17 cellular contexts compared by ENCODE assay signal in the genomic region with DNA sequence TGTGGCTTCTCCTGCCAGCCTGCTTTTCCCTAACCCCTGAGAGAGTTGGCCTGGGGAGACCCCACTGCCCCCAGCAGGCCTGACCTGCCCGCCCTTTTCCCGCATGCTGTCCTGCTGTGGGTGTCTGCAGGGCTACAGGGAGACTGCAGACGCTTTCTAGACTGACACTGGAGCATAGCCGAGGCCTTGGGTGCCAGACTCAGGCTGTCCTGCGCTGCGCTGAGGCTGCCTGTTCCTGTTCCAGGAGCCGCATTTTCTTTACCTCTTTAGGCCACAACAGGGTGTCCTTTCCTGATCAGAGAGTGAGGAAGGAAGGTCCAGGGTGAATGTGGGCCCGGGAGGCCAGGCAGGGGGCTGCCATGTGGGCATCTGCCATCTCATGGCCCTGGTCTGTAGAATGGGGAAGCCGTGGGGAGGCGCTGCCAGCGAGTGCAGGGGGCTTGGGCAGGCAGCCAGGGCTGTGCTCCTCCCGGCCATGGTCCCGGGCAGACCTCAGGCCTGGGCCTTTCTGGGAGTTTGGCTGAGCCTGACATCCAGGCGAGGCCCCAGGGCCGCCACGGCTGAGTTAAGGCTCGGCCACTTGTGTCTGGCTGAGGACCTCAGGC. TPM values are rescaled to one million over a fixed set of nuclear protein-coding genes. Genes with fewer than 3 reads are reported as not detected.
DNase-seq lines count a peak whose midpoint lies in the region; ATAC-seq, FAIRE-seq and TF ChIP-seq lines count a peak whose summit lies in the region.
"Had no signal": no experiment of that assay in that cellular context is flagged by ENCODE, and none has a peak within 500 bp of the region (broad histone marks: within the 10 kb centered on the region; RNA-seq: fewer than 3 reads in every experiment).

No MANE protein-coding gene starts in this region.

- TF ChIP-seq POLR2A in H1 (IDR thresholded peaks at IDR 0.05; ENCODE audit: control extremely low read depth in 1 of 2, low read depth in 2 of 2, low read length in 2 of 2): no peak

- peaks cover 0 to 6% (median 0%) of the 10 kb centered on the region in 4 experiments; a peak in 2 of 8 replicates for H3K36me3 ChIP-seq in H1 (ENCODE audit: control insufficient read depth in 2 of 4, insufficient read depth in 4 of 4, low read length in 3 of 4)
- peaks cover 0 to 10% (median 9%) of the 10 kb centered on the region in 5 donors for H3K36me3 ChIP-seq in subcutaneous abdominal adipose tissue (ENCODE audit: control insufficient read depth in 5 of 5, insufficient read depth in 5 of 5, low read length in 5 of 5)

- no peak overlapping the region for H2BK20ac ChIP-seq in H1 (ENCODE audit: low read length)

- no peak overlapping the region for H3K23ac ChIP-seq in H1 (ENCODE audit: insufficient read length)

- H3K9ac ChIP-seq in H1 (replicated peaks in 1 of 4; ENCODE audit: extremely low read depth in 1 of 4, low read depth in 3 of 4, low read length in 3 of 4) (no peak overlapping the region), subcutaneous abdominal adipose tissue (ENCODE audit: low read length in 5 of 5) (peak overlapping the region in 4 of 5 donors; percentile 31 to 72 (median 52))

- H2BK120ac ChIP-seq in H1 (replicated peaks; ENCODE audit: low read depth, low read length): no peak overlapping the region

- TF ChIP-seq EP300 in H1 (IDR thresholded peaks at IDR 0.05; ENCODE audit: borderline replicate concordance in 1 of 2, low read depth in 2 of 2, low read length in 2 of 2): no peak

- peak overlapping the region; percentile 55; the same call in 1 of the 2 replicates for H2BK15ac ChIP-seq in H1 (ENCODE audit: low read length)

- H2AFZ ChIP-seq in H1 (ENCODE audit: low read length): no peak overlapping the region

- no peak overlapping the region for H3K4me2 ChIP-seq in H1 (ENCODE audit: insufficient read depth in 1 of 2, low read depth in 2 of 2, low read length in 2 of 2)

- no peak overlapping the region for H3K4me3 ChIP-seq in H1 (ENCODE audit: extremely low read depth in 1 of 4, insufficient read depth in 2 of 4, low read depth in 3 of 4, low read length in 4 of 4)
- H3K4me3 ChIP-seq in subcutaneous abdominal adipose tissue (ENCODE audit: low read depth in 1 of 5, low read length in 5 of 5): no peak overlapping the region

- H3K9me3 Mint-ChIP-seq in IgD-negative memory B cell: no peaks in the 10 kb centered on the region
- H3K9me3 Mint-ChIP-seq: activated T-helper 17 cell treated with anti-CD3 and anti-CD28 coated beads, Interleukin-2, amount 50 U/mL, for 72 hours; CD8-positive, alpha-beta T cell; nephron progenitor cell had no signal

- 0 out of 2 replicates have a peak overlapping the region, but pooled peaks have one; percentile 66 for H2BK5ac ChIP-seq in H1 (ENCODE audit: low read depth, low read length)

- H3K4me1 ChIP-seq in H1 (replicated peaks in 1 of 4; ENCODE audit: control insufficient read depth in 3 of 4, insufficient read depth in 4 of 4, low read length in 3 of 4) (peaks cover 0 to 29% (median 11%) of the 10 kb centered on the region in 4 experiments; a peak in 6 of 7 replicates), subcutaneous abdominal adipose tissue (ENCODE audit: control insufficient read depth in 5 of 5, insufficient read depth in 5 of 5, low read length in 5 of 5) (peaks cover 4 to 59% (median 48%) of the 10 kb centered on the region in 5 donors)

- peak overlapping the region; percentile 22 for H4K8ac ChIP-seq in H1 (ENCODE audit: extremely low read depth, insufficient read depth, low read length)

- peaks cover 0 to 10% (median 2%) of the 10 kb centered on the region in 4 experiments; a peak in 4 of 7 replicates for H3K27me3 ChIP-seq in H1 (replicated peaks in 1 of 4; ENCODE audit: control insufficient read depth in 3 of 4, extremely low read depth in 1 of 4, insufficient read depth in 3 of 4, low read length in 3 of 4)
- no peaks in the 10 kb centered on the region for H3K27me3 ChIP-seq in subcutaneous abdominal adipose tissue (ENCODE audit: control insufficient read depth in 5 of 5, insufficient read depth in 4 of 5, low read length in 5 of 5)
- H3K27me3 ChIP-seq: brain microvascular endothelial cell had no signal

- H3K27ac ChIP-seq in H1 (ENCODE audit: low read depth, low read length): no peak overlapping the region
- H3K27ac ChIP-seq in subcutaneous abdominal adipose tissue (ENCODE audit: low read depth, low read length): peak overlapping the region; percentile 37
- H3K27ac ChIP-seq: brain microvascular endothelial cell, epithelial cell of prostate had no signal

- peak overlapping the region in 2 of 4 donors; percentile 86 to 97 for H3K4me3 Mint-ChIP-seq in IgD-negative memory B cell
- H3K4me3 Mint-ChIP-seq: activated T-helper 17 cell treated with anti-CD3 and anti-CD28 coated beads, Interleukin-2, amount 50 U/mL, for 72 hours; CD8-positive, alpha-beta T cell; nephron progenitor cell had no signal

- H4K5ac ChIP-seq in H1 (ENCODE audit: insufficient read length, low read depth, low read length): no peak overlapping the region

- peaks cover 3% of the 10 kb centered on the region for H3K23me2 ChIP-seq in H1 (ENCODE audit: low read depth, low read length)

- H3K14ac ChIP-seq in H1 (ENCODE audit: insufficient read length): no peak overlapping the region

- H3K18ac ChIP-seq in H1 (ENCODE audit: extremely low read depth, low read length): no peak overlapping the region; the same call in 1 of the 2 replicates

- no peak overlapping the region; the same call in 1 of the 2 replicates for H2BK12ac ChIP-seq in H1 (ENCODE audit: low read depth, low read length)

- H4K20me1 ChIP-seq in H1 (replicated peaks in 1 of 2; ENCODE audit: control insufficient read depth in 1 of 2, insufficient read depth in 2 of 2, low read length in 2 of 2): peaks cover 0 to 2% of the 10 kb centered on the region in 2 experiments

- no peak for FAIRE-seq in H1 (lab: Jason Lieb, UNC)

- H3K9me3 ChIP-seq in H1 (ENCODE audit: insufficient read depth in 2 of 2, low read depth in 1 of 2, low read length in 1 of 2) (no peaks in the 10 kb centered on the region), subcutaneous abdominal adipose tissue (ENCODE audit: control insufficient read depth in 5 of 5, low read length in 5 of 5) (no peaks in the 10 kb centered on the region)

- H3K27me3 Mint-ChIP-seq in IgD-negative memory B cell: peaks cover 2% of the 10 kb centered on the region
- H3K27me3 Mint-ChIP-seq: activated T-helper 17 cell treated with anti-CD3 and anti-CD28 coated beads, Interleukin-2, amount 50 U/mL, for 72 hours had no signal

- DNase-seq in H1 (ENCODE audit: low read depth in 1 of 2, low spot score in 2 of 2) (no peak), medulla oblongata (ENCODE audit: extremely low spot score) (peak; percentile 26), DMS 273 (lab: John Stamatoyannopoulos, UW; ENCODE audit: unreplicated experiment) (no peak), G401 (ENCODE audit: low spot score) (no peak)
- DNase-seq in activated CD8-positive, alpha-beta memory T cell treated with anti-CD3 and anti-CD28 coated beads, Interleukin-2, amount 50 U/mL, for 48 hours: no peak
- DNase-seq: activated CD4-positive, CD25-positive, alpha-beta regulatory T cell treated with anti-CD3 and anti-CD28 coated beads, Interleukin-2, amount 50 U/mL, for 72 hours; brain microvascular endothelial cell; MM.1S; NCI-H524 treated with DMSO at 0.1 percent for 48 hours; nephron progenitor cell; SIG-M5 had no signal

- no peaks in the 10 kb centered on the region for H3K36me3 Mint-ChIP-seq in IgD-negative memory B cell

- H3K4ac ChIP-seq in H1 (replicated peaks; ENCODE audit: insufficient read length, low read depth, low read length): no peak overlapping the region

- ATAC-seq in GM21737 (IDR thresholded peaks at IDR 0.05; ENCODE audit: unreplicated experiment): no peak
- ATAC-seq: activated T-helper 17 cell treated with anti-CD3 and anti-CD28 coated beads, Interleukin-2, amount 50 U/mL, for 72 hours; CD8-positive, alpha-beta T cell had no signal

- in situ Hi-C loops in G401 (cut with HindIII; ENCODE audit: low sequenced_read_pairs): no loop called here

- H2AK5ac ChIP-seq in H1 (ENCODE audit: low read depth, low read length): peak overlapping the region; percentile 82; the same call in 1 of the 2 replicates

- no peaks in the 10 kb centered on the region; the same call in 1 of the 2 replicates for H3K79me1 ChIP-seq in H1 (ENCODE audit: low read depth, low read length)

- peaks cover 15 to 22% (median 19%) of the 10 kb centered on the region in 3 donors for H3K4me1 Mint-ChIP-seq in IgD-negative memory B cell

- no peak for TF ChIP-seq CTCF in H1 (IDR thresholded peaks at IDR 0.05; ENCODE audit: control extremely low read depth in 1 of 3, insufficient read depth in 1 of 3, low read depth in 1 of 3, low read length in 3 of 3)

- no peak for TF ChIP-seq RAD21 in H1 (IDR thresholded peaks at IDR 0.05 in 1 of 2, conservative IDR thresholded peaks at IDR 0.05 in 1 of 2; ENCODE audit: low read depth in 2 of 2, low read length in 2 of 2)

- H4K91ac ChIP-seq in H1 (replicated peaks; ENCODE audit: insufficient read length, low read length): no peak overlapping the region

- 77% methylated on average over 15 of the region's 17 CpGs; no CpG with 5 or more reads in 1 of the 2 experiments for WGBS in H1 (ENCODE audit: extremely low coverage in 1 of 2, insufficient coverage in 1 of 2, insufficient read length in 1 of 2, insufficient replicate concordance in 2 of 2, low coverage in 1 of 2, low lambda C conversion rate in 2 of 2, missing lambda C conversion rate in 1 of 2), 2 experiments

- peak overlapping the region; percentile 19 to 99 (median 76) for H3K27ac Mint-ChIP-seq in IgD-negative memory B cell
- H3K27ac Mint-ChIP-seq: activated T-helper 17 cell treated with anti-CD3 and anti-CD28 coated beads, Interleukin-2, amount 50 U/mL, for 72 hours; CD8-positive, alpha-beta T cell; nephron progenitor cell had no signal

- no peak overlapping the region for H3K56ac ChIP-seq in H1 (replicated peaks; ENCODE audit: insufficient read length, low read depth, low read length)

- POLR2A ChIA-PET in H1 (lab: Charles Lee; ENCODE audit: partially characterized antibody): no interaction called here

- CTCF ChIA-PET in H1 (lab: Charles Lee; ENCODE audit: partially characterized antibody): interaction anchor here (1.1 to 1.4 kb wide), 2 partner anchors 51 to 53 kb away, joined by 4 to 5 read pairs; no protein-coding TSS in a partner anchor

- no peaks in the 10 kb centered on the region for H3K79me2 ChIP-seq in H1 (ENCODE audit: control insufficient read depth in 1 of 2, insufficient read depth in 2 of 2, low read length in 2 of 2)

RNA-seq across cellular contexts. Expression of gene PWWP2B, which starts 3.6 kb away (rescaled TPM):
- 9.0 TPM for polyA plus RNA-seq in IgD-negative memory B cell
- total RNA-seq in H1 (2021; fragmentation: NEBNext Ultra II Directional; extraction: Animal tissue kit (Norgen Biotek cat#: 25700)): 10.8 and 11.0 TPM in 2 replicates
- polyA plus RNA-seq in H1 (2011; rRNA removed): 5.3 and 9.4 TPM in 2 replicates
- polyA plus RNA-seq in H1 (2011; cell fraction: cytosol; rRNA removed): 7.2 TPM
- 17.0 TPM for polyA plus RNA-seq in H1 (2011; cell fraction: nucleus; rRNA removed)
- polyA plus RNA-seq in H1 (2012, experiment 1 of 2): 4.8 to 8.4 TPM (median 8.0 TPM) in 4 replicates
- 6.0 TPM for polyA plus RNA-seq in H1 (2012, experiment 2 of 2)
- 6.0 TPM for polyA plus RNA-seq in H1 (2013, experiment 1 of 2)
- 5.5 TPM for polyA plus RNA-seq in H1 (2013, experiment 2 of 2)
- polyA minus RNA-seq in H1 (2011; rRNA and poly(A)+ RNA removed): 1.2 and 1.4 TPM in 2 replicates
- 5.2 TPM for polyA minus RNA-seq in H1 (2011; cell fraction: cytosol; rRNA and poly(A)+ RNA removed)
- polyA minus RNA-seq in H1 (2011; cell fraction: nucleus; rRNA and poly(A)+ RNA removed): 7.0 TPM
- total RNA-seq in G401 (2014; rRNA removed; shearing (Covaris generic)): 24.5 and 27.6 TPM in 2 replicates

Comparison
In these comparisons a context has a peak if more than half of its experiments do, and no peak if none do; other contexts are left out.
1. H3K9ac ChIP-seq: peak in subcutaneous abdominal adipose tissue (4 of 5); none in H1 (0 of 4).